ENCODE assay signal across 17 cellular contexts in genomic region chr6:139515511-139515910, GRCh38.
A peak's percentile ranks its signal among the peaks of the same experiment; 100 is the strongest.
DNase-seq lines count a peak whose midpoint lies in the region; ATAC-seq and TF ChIP-seq lines count a peak whose summit lies in the region.
"Had no signal": no experiment of that assay in that cellular context is flagged by ENCODE, and none has a peak within 500 bp of the region (broad histone marks: within the 10 kb centered on the region; RNA-seq: fewer than 3 reads in every experiment).

No MANE protein-coding gene starts in this region.

- DNase-seq in activated naive CD8-positive, alpha-beta T cell treated with anti-CD3 and anti-CD28 coated beads, Interleukin-2, amount 50 U/mL, for 24 hours, result no peak
- no peak for DNase-seq in activated naive CD8-positive, alpha-beta T cell treated with anti-CD3 and anti-CD28 coated beads for 36 hours
- DNase-seq in M059J (ENCODE audit: low read depth), result peak; percentile 64
- DNase-seq in fibroblast of pulmonary artery (ENCODE audit: low read depth), result peak; percentile 31
- no peak for DNase-seq in middle frontal gyrus (ENCODE audit: extremely low spot score, low spot score)
- DNase-seq: activated CD4-positive, alpha-beta T cell treated with anti-CD3 and anti-CD28 coated beads for 4 hours; activated naive CD4-positive, alpha-beta T cell treated with Interleukin-2 at 50 U/mL for 16 hours; DMS79 treated with DMSO at 0.1 percent for 48 hours; natural killer cell; NCI-H1417; NK-92 treated with Interleukin-12 subunit alpha and Interleukin-12 subunit beta, amount 100 ng/mL, for 24 hours; stimulated activated CD4-positive, alpha-beta T cell treated with anti-CD3 and anti-CD28 coated beads, Interleukin-12 subunit alpha, Interleukin-12 subunit beta, amount 100 ng/mL, for 4 hours; SW 1271 had no signal

- H3K36me3 ChIP-seq in subcutaneous abdominal adipose tissue (ENCODE audit: control insufficient read depth in 5 of 5, insufficient read depth in 5 of 5, low read length in 5 of 5), result no peaks in the 10 kb centered on the region

- no peaks in the 10 kb centered on the region for H3K9me3 Mint-ChIP-seq in activated naive CD8-positive, alpha-beta T cell treated with anti-CD3 and anti-CD28 coated beads, Interleukin-2, amount 50 U/mL, for 24 hours
- H3K9me3 Mint-ChIP-seq in activated naive CD8-positive, alpha-beta T cell treated with anti-CD3 and anti-CD28 coated beads for 36 hours, result no peaks in the 10 kb centered on the region
- H3K9me3 Mint-ChIP-seq: dendritic cell treated with granulocyte-macrophage colony-stimulating factor and Interleukin-4, amounts not matched to agents 40 ng/mL and 50 ng/mL, for 4 days; natural killer cell had no signal

- peak overlapping the region; percentile 62 for H3K27ac ChIP-seq in subcutaneous abdominal adipose tissue (ENCODE audit: low read depth, low read length)

- no peaks in the 10 kb centered on the region for H3K36me3 Mint-ChIP-seq in activated naive CD8-positive, alpha-beta T cell treated with anti-CD3 and anti-CD28 coated beads, Interleukin-2, amount 50 U/mL, for 24 hours (ENCODE audit: low read depth)
- no peaks in the 10 kb centered on the region for H3K36me3 Mint-ChIP-seq in activated naive CD8-positive, alpha-beta T cell treated with anti-CD3 and anti-CD28 coated beads for 36 hours
- H3K36me3 Mint-ChIP-seq: natural killer cell had no signal

- no peaks in the 10 kb centered on the region for H3K9me3 ChIP-seq in subcutaneous abdominal adipose tissue (ENCODE audit: control insufficient read depth in 5 of 5, low read length in 5 of 5)

- peaks cover 2 to 28% (median 10%) of the 10 kb centered on the region in 5 donors for H3K4me1 ChIP-seq in subcutaneous abdominal adipose tissue (ENCODE audit: control insufficient read depth in 5 of 5, insufficient read depth in 5 of 5, low read length in 5 of 5)

- TF ChIP-seq CTCF in fibroblast of pulmonary artery (IDR thresholded peaks at IDR 0.05; ENCODE audit: low read length, missing control alignments), result no peak

- H3K27ac Mint-ChIP-seq in activated naive CD8-positive, alpha-beta T cell treated with anti-CD3 and anti-CD28 coated beads, Interleukin-2, amount 50 U/mL, for 24 hours, result no peak overlapping the region
- no peak overlapping the region for H3K27ac Mint-ChIP-seq in activated naive CD8-positive, alpha-beta T cell treated with anti-CD3 and anti-CD28 coated beads for 36 hours
- H3K27ac Mint-ChIP-seq: dendritic cell treated with granulocyte-macrophage colony-stimulating factor and Interleukin-4, amounts not matched to agents 40 ng/mL and 50 ng/mL, for 4 days; natural killer cell had no signal

- peak; percentile 57 for ATAC-seq in activated naive CD8-positive, alpha-beta T cell treated with anti-CD3 and anti-CD28 coated beads, Interleukin-2, amount 50 U/mL, for 24 hours
- ATAC-seq in GM21529 (IDR thresholded peaks at IDR 0.05; ENCODE audit: unreplicated experiment) (no peak), HG03439 (IDR thresholded peaks at IDR 0.05; ENCODE audit: unreplicated experiment) (no peak)
- ATAC-seq: natural killer cell had no signal

- H3K4me3 Mint-ChIP-seq in activated naive CD8-positive, alpha-beta T cell treated with anti-CD3 and anti-CD28 coated beads, Interleukin-2, amount 50 U/mL, for 24 hours, result no peak overlapping the region
- H3K4me3 Mint-ChIP-seq in activated naive CD8-positive, alpha-beta T cell treated with anti-CD3 and anti-CD28 coated beads for 36 hours, result no peak overlapping the region
- H3K4me3 Mint-ChIP-seq: dendritic cell treated with granulocyte-macrophage colony-stimulating factor and Interleukin-4, amounts not matched to agents 40 ng/mL and 50 ng/mL, for 4 days; natural killer cell had no signal

- H3K4me3 ChIP-seq in fibroblast of pulmonary artery (replicated peaks; ENCODE audit: low read depth, low read length), result no peak overlapping the region
- H3K4me3 ChIP-seq in subcutaneous abdominal adipose tissue (ENCODE audit: low read depth in 1 of 5, low read length in 5 of 5), result no peak overlapping the region

- peak overlapping the region in 1 of 5 donors; percentile 41 for H3K9ac ChIP-seq in subcutaneous abdominal adipose tissue (ENCODE audit: low read length in 5 of 5)

- peaks cover 7% of the 10 kb centered on the region for H3K4me1 Mint-ChIP-seq in activated naive CD8-positive, alpha-beta T cell treated with anti-CD3 and anti-CD28 coated beads, Interleukin-2, amount 50 U/mL, for 24 hours
- peaks cover 1% of the 10 kb centered on the region for H3K4me1 Mint-ChIP-seq in activated naive CD8-positive, alpha-beta T cell treated with anti-CD3 and anti-CD28 coated beads for 36 hours
- H3K4me1 Mint-ChIP-seq: natural killer cell had no signal

- H3K27me3 Mint-ChIP-seq in activated naive CD8-positive, alpha-beta T cell treated with anti-CD3 and anti-CD28 coated beads, Interleukin-2, amount 50 U/mL, for 24 hours, result peaks cover 5% of the 10 kb centered on the region
- no peaks in the 10 kb centered on the region for H3K27me3 Mint-ChIP-seq in activated naive CD8-positive, alpha-beta T cell treated with anti-CD3 and anti-CD28 coated beads for 36 hours
- H3K27me3 Mint-ChIP-seq: dendritic cell treated with granulocyte-macrophage colony-stimulating factor and Interleukin-4, amounts not matched to agents 40 ng/mL and 50 ng/mL, for 4 days had no signal

- no peaks in the 10 kb centered on the region for H3K27me3 ChIP-seq in subcutaneous abdominal adipose tissue (ENCODE audit: control insufficient read depth in 5 of 5, insufficient read depth in 4 of 5, low read length in 5 of 5)

Comparison
In these comparisons a context has a peak if more than half of its experiments do, and no peak if none do; other contexts are left out.
1. DNase-seq: peak in M059J (single experiment) and fibroblast of pulmonary artery (single experiment); none in activated naive CD8-positive, alpha-beta T cell treated with anti-CD3 and anti-CD28 coated beads, Interleukin-2, amount 50 U/mL, for 24 hours (single experiment), activated naive CD8-positive, alpha-beta T cell treated with anti-CD3 and anti-CD28 coated beads for 36 hours (single experiment) and middle frontal gyrus (single experiment).